15 cellular contexts compared by ENCODE assay signal in the genomic region with DNA sequence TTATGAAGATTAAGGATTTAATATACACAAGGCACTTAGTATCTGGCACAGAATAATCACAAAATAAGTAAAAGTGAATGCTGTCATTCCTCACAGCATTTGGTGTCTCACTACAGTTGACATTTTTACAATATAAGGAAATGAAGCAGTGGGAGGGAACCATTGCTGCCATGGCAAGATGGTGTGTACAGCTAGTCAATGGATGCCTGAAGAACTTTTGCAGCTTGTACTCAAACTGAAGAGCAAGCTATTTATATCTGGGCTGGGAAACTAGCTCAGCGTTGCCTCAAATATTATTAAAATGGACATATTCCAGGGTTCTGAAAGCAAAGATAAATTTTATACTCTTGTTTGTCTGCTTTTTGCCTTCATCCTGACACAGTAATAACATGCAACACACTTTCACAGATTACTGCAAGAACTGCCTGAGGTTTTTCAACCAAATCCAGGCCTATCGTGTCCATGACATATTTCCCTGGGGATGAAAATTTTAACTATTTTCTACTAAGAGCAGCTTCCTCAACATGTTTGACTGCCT.
A peak's percentile ranks its signal among the peaks of the same experiment; 100 is the strongest.
DNase-seq lines count a peak whose midpoint lies in the region; ATAC-seq and TF ChIP-seq lines count a peak whose summit lies in the region.
"Had no signal": no experiment of that assay in that cellular context is flagged by ENCODE, and none has a peak within 500 bp of the region (broad histone marks: within the 10 kb centered on the region; RNA-seq: fewer than 3 reads in every experiment).

No MANE protein-coding gene starts in this region.

- DNase-seq in Right ventricle myocardium superior, result no peak
- DNase-seq in right atrium auricular region (ENCODE audit: low spot score), result no peak
- no peak for DNase-seq in heart right ventricle
- DNase-seq in osteoblast (ENCODE audit: insufficient read length, low spot score, missing footprints), result peak; percentile 41
- DNase-seq in uterus, result no peak
- DNase-seq in glomerular visceral epithelial cell (ENCODE audit: extremely low spot score), result no peak
- DNase-seq in NCI-H82 (lab: John Stamatoyannopoulos, UW), result no peak
- DNase-seq: AML-193; CD4-positive, CD25-positive, alpha-beta regulatory T cell; Karpas-422; NCI-H1930; NCI-H2171 treated with DMSO at 0.1 percent for 48 hours; NCI-H524; NK-92 treated with Interleukin-12 subunit alpha and Interleukin-12 subunit beta, amount 100 ng/mL, for 24 hours had no signal

- H3K4me1 ChIP-seq in right atrium auricular region (no peaks in the 10 kb centered on the region), heart right ventricle (peaks cover 0 to 26% (median 12%) of the 10 kb centered on the region in 9 donors), osteoblast (ENCODE audit: insufficient read depth, low read length) (no peaks in the 10 kb centered on the region), uterus (peaks cover 8 to 19% of the 10 kb centered on the region in 2 donors)

- 27 to 33% methylated on average over 2 of the region's 2 CpGs for WGBS in heart right ventricle, 2 donors

- H3K79me2 ChIP-seq in osteoblast (ENCODE audit: insufficient read depth, low read length), result no peaks in the 10 kb centered on the region

- H3K9me3 ChIP-seq in right atrium auricular region (no peaks in the 10 kb centered on the region), heart right ventricle (peaks cover 0 to 12% (median 0%) of the 10 kb centered on the region in 11 donors), osteoblast (ENCODE audit: low read depth, low read length) (no peaks in the 10 kb centered on the region), uterus (no peaks in the 10 kb centered on the region)

- TF ChIP-seq POLR2A in uterus (IDR thresholded peaks at IDR 0.05), result no peak

- intact Hi-C loops in Right ventricle myocardium superior (cut with DNase I), result no loop called here
- intact Hi-C loops in heart right ventricle (cut with DNase I), result no loop called here
- intact Hi-C loops in uterus (cut with DNase I; ENCODE audit: low total_unique reads), result no loop called here

- H3K27ac ChIP-seq in right atrium auricular region, result no peak overlapping the region
- H3K27ac ChIP-seq in heart right ventricle, result peak overlapping the region in 7 of 10 donors; percentile 13 to 50 (median 39)
- no peak overlapping the region for H3K27ac ChIP-seq in osteoblast (ENCODE audit: low read depth, low read length)
- peak overlapping the region; percentile 76 to 86 for H3K27ac ChIP-seq in uterus

- H3K4me3 ChIP-seq in right atrium auricular region, result no peak overlapping the region
- H3K4me3 ChIP-seq in heart right ventricle, result no peak overlapping the region
- H3K4me3 ChIP-seq in osteoblast (ENCODE audit: insufficient read depth, low read length), result no peak overlapping the region
- H3K4me3 ChIP-seq in uterus, result no peak overlapping the region

- no peak overlapping the region for H3K4me2 ChIP-seq in osteoblast (ENCODE audit: insufficient read depth, low read length)

- ATAC-seq in Right ventricle myocardium superior (ENCODE audit: poor library complexity), result peak; percentile 78
- peak in 7 of 8 donors; percentile 42 to 88 (median 71) for ATAC-seq in heart right ventricle
- no peak for ATAC-seq in HG03135 (IDR thresholded peaks at IDR 0.05; ENCODE audit: unreplicated experiment)

- H3K36me3 ChIP-seq in right atrium auricular region (no peaks in the 10 kb centered on the region), heart right ventricle (no peaks in the 10 kb centered on the region), osteoblast (ENCODE audit: insufficient read depth, low read length) (no peaks in the 10 kb centered on the region), uterus (no peaks in the 10 kb centered on the region)

- H4K20me1 ChIP-seq in osteoblast (ENCODE audit: insufficient read depth, low read length), result no peaks in the 10 kb centered on the region

- H2AFZ ChIP-seq in osteoblast (ENCODE audit: low read length), result no peak overlapping the region

- no peaks in the 10 kb centered on the region for H3K27me3 ChIP-seq in right atrium auricular region
- H3K27me3 ChIP-seq in heart right ventricle, result no peaks in the 10 kb centered on the region
- H3K27me3 ChIP-seq in osteoblast (ENCODE audit: insufficient read depth, low read length), result no peaks in the 10 kb centered on the region
- no peaks in the 10 kb centered on the region for H3K27me3 ChIP-seq in uterus

- TF ChIP-seq CTCF in right atrium auricular region (IDR thresholded peaks at IDR 0.05) (no peak), heart right ventricle (IDR thresholded peaks at IDR 0.05) (no peak), osteoblast (IDR thresholded peaks at IDR 0.05; ENCODE audit: extremely low read depth, low read depth, low read length) (no peak), uterus (IDR thresholded peaks at IDR 0.05) (no peak)

Comparison
In these comparisons a context has a peak if more than half of its experiments do, and no peak if none do; other contexts are left out.
1. H3K27ac ChIP-seq: peak in heart right ventricle (7 of 10) and uterus (2 of 2); none in right atrium auricular region (0 of 2) and osteoblast (single experiment).